28 cellular contexts compared by ENCODE assay signal in genomic region chr3:54093849-54094248, GRCh38.
"Had no signal": no experiment of that assay in that cellular context is flagged by ENCODE, and none has a peak within 500 bp of the region (broad histone marks: within the 10 kb centered on the region; RNA-seq: fewer than 3 reads in every experiment).

No MANE protein-coding gene starts in this region.

- FAIRE-seq: small intestine had no signal

- H3K79me2 ChIP-seq: parathyroid adenoma had no signal

- H3K27me3 ChIP-seq: ovary, right lobe of liver, thyroid gland, upper lobe of right lung, uterus had no signal

- H3K9me3 ChIP-seq: ovary, psoas muscle, right lobe of liver, sigmoid colon, stomach, thoracic aorta, thyroid gland, tibial nerve, upper lobe of right lung, uterus had no signal

- DNase-seq: natural killer cell; occipital lobe; ovary; posterior cingulate gyrus; psoas muscle; right cardiac atrium; right lobe of liver; sigmoid colon; small intestine; stimulated activated CD4-positive, alpha-beta T cell treated with anti-CD3 and anti-CD28 coated beads, Interleukin-15, amount 100 ng/mL, for 24 hours; stimulated activated CD4-positive, alpha-beta T cell treated with anti-CD3 and anti-CD28 coated beads, Interleukin-2, amount 100 ng/mL, for 24 hours; stimulated activated CD4-positive, alpha-beta T cell treated with anti-CD3 and anti-CD28 coated beads, Interleukin-2, amount 100 ng/mL, for 48 hours; stimulated activated CD4-positive, alpha-beta T cell treated with anti-CD3 and anti-CD28 coated beads, Interleukin-4, amount 100 ng/mL, for 24 hours; stimulated activated naive B cell treated with anti-CD40 and anti-IgM and Interleukin-4, amounts not matched to agents 10 μg/mL and 1 μg/mL and 100 μg/mL, for 72 hours; stimulated activated naive CD4-positive, alpha-beta T cell treated with Interleukin-2 at 50 U/mL for 16 hours; stomach; thyroid gland; upper lobe of right lung; uterus had no signal

- H3K27ac ChIP-seq: neural progenitor cell, ovary, parathyroid adenoma, psoas muscle, right lobe of liver, sigmoid colon, stomach, thoracic aorta, thyroid gland, tibial nerve, upper lobe of right lung, uterus had no signal

- H3K9me3 Mint-ChIP-seq: natural killer cell; nephron; neural progenitor cell; stimulated activated naive CD8-positive, alpha-beta T cell treated with anti-CD3 and anti-CD28 coated beads, Interleukin-15, Interleukin-2, amounts not matched to agents 100 ng/mL and 50 ng/mL, for 24 hours; type B pancreatic cell had no signal

- H3K4me1 ChIP-seq: parathyroid adenoma, psoas muscle, right lobe of liver, sigmoid colon, stomach, thyroid gland, tibial nerve, upper lobe of right lung, uterus had no signal

- H3K4me3 Mint-ChIP-seq: natural killer cell; nephron; neural progenitor cell; stimulated activated effector memory CD8-positive, alpha-beta T cell treated with anti-CD3 and anti-CD28 coated beads, Interleukin-12 subunit alpha, Interleukin-12 subunit beta, amount 100 ng/mL, for 72 hours; stimulated activated naive B cell treated with anti-CD40 and anti-IgM and Interleukin-4, amounts not matched to agents 10 μg/mL and 1 μg/mL and 100 μg/mL, for 72 hours; stimulated activated naive CD8-positive, alpha-beta T cell treated with anti-CD3 and anti-CD28 coated beads, Interleukin-15, Interleukin-2, amounts not matched to agents 100 ng/mL and 50 ng/mL, for 24 hours; type B pancreatic cell had no signal

- ATAC-seq: natural killer cell; psoas muscle; right cardiac atrium; right lobe of liver; stimulated activated effector memory CD8-positive, alpha-beta T cell treated with anti-CD3 and anti-CD28 coated beads, Interleukin-12 subunit alpha, Interleukin-12 subunit beta, amount 100 ng/mL, for 72 hours; stimulated activated naive B cell treated with anti-CD40 and anti-IgM and Interleukin-4, amounts not matched to agents 10 μg/mL and 1 μg/mL and 100 μg/mL, for 72 hours; upper lobe of right lung had no signal

- H3K4me2 ChIP-seq: neural progenitor cell had no signal

- H3K4me1 Mint-ChIP-seq: natural killer cell; stimulated activated effector memory CD8-positive, alpha-beta T cell treated with anti-CD3 and anti-CD28 coated beads, Interleukin-12 subunit alpha, Interleukin-12 subunit beta, amount 100 ng/mL, for 72 hours; stimulated activated naive B cell treated with anti-CD40 and anti-IgM and Interleukin-4, amounts not matched to agents 10 μg/mL and 1 μg/mL and 100 μg/mL, for 72 hours had no signal

- H3K36me3 ChIP-seq: neural progenitor cell, ovary, right lobe of liver, sigmoid colon, stomach, thoracic aorta, thyroid gland, tibial nerve, upper lobe of right lung, uterus had no signal

- H3K36me3 Mint-ChIP-seq: natural killer cell; neural progenitor cell; stimulated activated effector memory CD8-positive, alpha-beta T cell treated with anti-CD3 and anti-CD28 coated beads, Interleukin-12 subunit alpha, Interleukin-12 subunit beta, amount 100 ng/mL, for 72 hours; stimulated activated naive B cell treated with anti-CD40 and anti-IgM and Interleukin-4, amounts not matched to agents 10 μg/mL and 1 μg/mL and 100 μg/mL, for 72 hours; type B pancreatic cell had no signal

- H3K27ac Mint-ChIP-seq: natural killer cell; nephron; neural progenitor cell; progenitor cell of endocrine pancreas; stimulated activated effector memory CD8-positive, alpha-beta T cell treated with anti-CD3 and anti-CD28 coated beads, Interleukin-12 subunit alpha, Interleukin-12 subunit beta, amount 100 ng/mL, for 72 hours; stimulated activated naive B cell treated with anti-CD40 and anti-IgM and Interleukin-4, amounts not matched to agents 10 μg/mL and 1 μg/mL and 100 μg/mL, for 72 hours; stimulated activated naive CD8-positive, alpha-beta T cell treated with anti-CD3 and anti-CD28 coated beads, Interleukin-15, Interleukin-2, amounts not matched to agents 100 ng/mL and 50 ng/mL, for 24 hours; type B pancreatic cell had no signal

- H3K4me3 ChIP-seq: neural progenitor cell, ovary, psoas muscle, right lobe of liver, sigmoid colon, stomach, thoracic aorta, thyroid gland, tibial nerve, upper lobe of right lung, uterus had no signal

- H2AFZ ChIP-seq: neural progenitor cell, parathyroid adenoma had no signal
